1 cellular context compared by ENCODE assay signal in genomic region chr13:98539655-98540054, GRCh38.
TF ChIP-seq lines count a peak whose summit lies in the region.

No MANE protein-coding gene starts in this region.

TF ChIP-seq in HepG2, 621 proteins besides CTCF, POLR2A, EP300 and RAD21 (continued from another document):
- TF ChIP-seq HMGXB3 (CRISPR knock-in tag; IDR thresholded peaks at IDR 0.05; ENCODE audit: borderline replicate concordance) (no peak), FIP1L1 (IDR thresholded peaks at IDR 0.05; ENCODE audit: borderline replicate concordance, insufficient read depth, low read depth, low read length) (no peak), ZNF17 (CRISPR knock-in tag; IDR thresholded peaks at IDR 0.05) (no peak), MNT (IDR thresholded peaks at IDR 0.05) (no peak), MXD3 (CRISPR knock-in tag; IDR thresholded peaks at IDR 0.05) (no peak), ZBTB33 (CRISPR knock-in tag; IDR thresholded peaks at IDR 0.05) (peak; percentile 56; the same call in 1 of the 2 replicates), ARNT (IDR thresholded peaks at IDR 0.05) (no peak), ZNF10 (CRISPR knock-in tag; IDR thresholded peaks at IDR 0.05; ENCODE audit: borderline replicate concordance, low read depth) (no peak), SNAI1 (CRISPR knock-in tag; IDR thresholded peaks at IDR 0.05; ENCODE audit: borderline replicate concordance) (no peak), ATRX (CRISPR knock-in tag; IDR thresholded peaks at IDR 0.05; ENCODE audit: borderline replicate concordance) (no peak), BRD4 (CRISPR knock-in tag; IDR thresholded peaks at IDR 0.05) (no peak), RBM22 (optimal IDR thresholded peaks at IDR 0.05; ENCODE audit: low read length) (peak; percentile 37), CENPBD1 (CRISPR knock-in tag; IDR thresholded peaks at IDR 0.05; ENCODE audit: borderline replicate concordance, low read depth) (no peak), FOXA1 (IDR thresholded peaks at IDR 0.05) (no peak), FOXA1 (CRISPR knock-in tag; IDR thresholded peaks at IDR 0.05) (no peak), TOPORS (CRISPR knock-in tag; IDR thresholded peaks at IDR 0.05) (no peak)
